Comparison of ENCODE assay signal across 14 cellular contexts in the genomic region with DNA sequence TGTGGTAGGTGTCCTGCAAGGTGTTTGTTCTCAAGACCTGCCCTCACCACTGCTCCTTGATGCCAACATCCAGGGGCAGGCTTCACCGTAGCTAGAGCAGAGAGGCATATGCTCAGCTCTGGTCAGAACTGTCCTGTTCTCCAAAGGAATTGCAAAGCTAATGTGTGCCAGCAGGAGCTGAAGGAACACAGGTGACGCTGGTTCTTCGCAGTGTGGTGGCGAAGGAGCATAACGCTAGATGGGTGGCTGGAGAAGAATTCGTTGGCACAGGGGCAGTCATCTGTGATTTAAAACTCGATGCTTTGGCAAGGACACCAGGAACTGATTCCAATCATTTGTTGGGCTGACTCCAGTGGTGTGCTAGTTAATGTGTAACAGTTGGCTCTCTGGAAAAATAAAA. TPM values are rescaled to one million over a fixed set of nuclear protein-coding genes. Genes with fewer than 3 reads are reported as not detected.
DNase-seq lines count a peak whose midpoint lies in the region; ATAC-seq and TF ChIP-seq lines count a peak whose summit lies in the region.
"Had no signal": no experiment of that assay in that cellular context is flagged by ENCODE, and none has a peak within 500 bp of the region (broad histone marks: within the 10 kb centered on the region; RNA-seq: fewer than 3 reads in every experiment).

No MANE protein-coding gene starts in this region.

- H3K4me3 Mint-ChIP-seq in type B pancreatic cell = peak overlapping the region; percentile 20
- H3K4me3 Mint-ChIP-seq: activated B cell treated with CpG ODN at 0.5 μM for 24 hours, neural progenitor cell had no signal

- no peaks in the 10 kb centered on the region for H3K9me3 ChIP-seq in mucosa of rectum (ENCODE audit: control insufficient read depth in 2 of 2, low read length in 2 of 2)
- H3K9me3 ChIP-seq: BLaER1, thoracic aorta had no signal

- H3K4me1 Mint-ChIP-seq in type B pancreatic cell (ENCODE audit: unreplicated experiment) = no peaks in the 10 kb centered on the region
- H3K4me1 Mint-ChIP-seq: activated B cell treated with CpG ODN at 0.5 μM for 24 hours had no signal

- ATAC-seq in esophagus mucosa = peak; percentile 32

- peak overlapping the region; percentile 74 to 75 for H3K27ac ChIP-seq in mucosa of rectum (ENCODE audit: low read depth in 2 of 2, low read length in 2 of 2)
- H3K27ac ChIP-seq: BLaER1, neural progenitor cell, thoracic aorta had no signal

- no peaks in the 10 kb centered on the region for H3K9me3 Mint-ChIP-seq in type B pancreatic cell
- H3K9me3 Mint-ChIP-seq: activated B cell treated with CpG ODN at 0.5 μM for 24 hours, neural progenitor cell had no signal

- H3K27me3 Mint-ChIP-seq in type B pancreatic cell = peaks cover 13% of the 10 kb centered on the region

- peak; percentile 37 for DNase-seq in LoVo (ENCODE audit: low spot score)
- no peak for DNase-seq in type B pancreatic cell (ENCODE audit: extremely low spot score, unreplicated experiment)
- no peak for DNase-seq in T1000 (lab: John Stamatoyannopoulos, UW)
- DNase-seq in activated CD4-positive, alpha-beta T cell treated with anti-CD3 and anti-CD28 coated beads, Interleukin-2, amount 50 U/mL, for 48 hours = no peak
- no peak for DNase-seq in activated CD8-positive, alpha-beta memory T cell treated with anti-CD3 and anti-CD28 coated beads, Interleukin-2, amount 50 U/mL, for 4 hours
- DNase-seq: activated B cell treated with CpG ODN at 0.5 μM for 24 hours; NCI-H2029 treated with DMSO at 0.1 percent for 48 hours; NCI-H69; stimulated activated CD4-positive, alpha-beta T cell treated with anti-CD3 and anti-CD28 coated beads, Interleukin-4, amount 100 ng/mL, for 1 hour had no signal

- H3K9ac ChIP-seq in mucosa of rectum (ENCODE audit: low read depth in 1 of 2, low read length in 2 of 2) = peak overlapping the region; percentile 15 to 18
- H3K9ac ChIP-seq: BLaER1, neural progenitor cell had no signal

- no peak for TF ChIP-seq CTCF in type B pancreatic cell (conservative IDR thresholded peaks at IDR 0.05)

- no peaks in the 10 kb centered on the region for H3K27me3 ChIP-seq in mucosa of rectum (ENCODE audit: control insufficient read depth in 2 of 2, insufficient read depth in 2 of 2, low read length in 2 of 2)
- H3K27me3 ChIP-seq: BLaER1, neural progenitor cell had no signal

- peak overlapping the region in 1 of 2 donors; percentile 32 for H3K4me3 ChIP-seq in mucosa of rectum (ENCODE audit: low read length in 2 of 2)
- H3K4me3 ChIP-seq: BLaER1, neural progenitor cell, thoracic aorta had no signal

- no peaks in the 10 kb centered on the region for H3K36me3 Mint-ChIP-seq in type B pancreatic cell
- H3K36me3 Mint-ChIP-seq: neural progenitor cell had no signal

- peaks cover 11 to 18% of the 10 kb centered on the region in 2 donors for H3K4me1 ChIP-seq in mucosa of rectum (ENCODE audit: control insufficient read depth in 2 of 2, insufficient read depth in 2 of 2, low read length in 2 of 2)
- H3K4me1 ChIP-seq: BLaER1 had no signal

- no peak overlapping the region for H3K27ac Mint-ChIP-seq in type B pancreatic cell
- H3K27ac Mint-ChIP-seq: activated B cell treated with CpG ODN at 0.5 μM for 24 hours, neural progenitor cell had no signal

- H3K36me3 ChIP-seq in mucosa of rectum (ENCODE audit: control insufficient read depth in 2 of 2, insufficient read depth in 2 of 2, low read length in 2 of 2) = no peaks in the 10 kb centered on the region
- H3K36me3 ChIP-seq: BLaER1, neural progenitor cell, thoracic aorta had no signal

RNA-seq across cellular contexts. Expression of gene PER2, which starts 11.4 kb away (rescaled TPM):
- total RNA-seq in esophagus mucosa (18.7 TPM), type B pancreatic cell (ENCODE audit: low replicate concordance) (14.0 and 15.5 TPM in 2 replicates)

RNA-seq across cellular contexts. Expression of gene TRAF3IP1, which starts 20.5 kb away (rescaled TPM):
- 10.8 TPM for total RNA-seq in esophagus mucosa
- total RNA-seq in type B pancreatic cell (ENCODE audit: low replicate concordance) = 20.9 and 21.0 TPM in 2 replicates

RNA-seq across cellular contexts. Expression of gene HES6, which starts 60.0 kb away (rescaled TPM):
- 2.2 TPM for total RNA-seq in esophagus mucosa
- total RNA-seq in type B pancreatic cell (ENCODE audit: low replicate concordance) = 12.0 and 24.4 TPM in 2 replicates
